Comparison of ENCODE assay signal across 8 cellular contexts in the genomic region with DNA sequence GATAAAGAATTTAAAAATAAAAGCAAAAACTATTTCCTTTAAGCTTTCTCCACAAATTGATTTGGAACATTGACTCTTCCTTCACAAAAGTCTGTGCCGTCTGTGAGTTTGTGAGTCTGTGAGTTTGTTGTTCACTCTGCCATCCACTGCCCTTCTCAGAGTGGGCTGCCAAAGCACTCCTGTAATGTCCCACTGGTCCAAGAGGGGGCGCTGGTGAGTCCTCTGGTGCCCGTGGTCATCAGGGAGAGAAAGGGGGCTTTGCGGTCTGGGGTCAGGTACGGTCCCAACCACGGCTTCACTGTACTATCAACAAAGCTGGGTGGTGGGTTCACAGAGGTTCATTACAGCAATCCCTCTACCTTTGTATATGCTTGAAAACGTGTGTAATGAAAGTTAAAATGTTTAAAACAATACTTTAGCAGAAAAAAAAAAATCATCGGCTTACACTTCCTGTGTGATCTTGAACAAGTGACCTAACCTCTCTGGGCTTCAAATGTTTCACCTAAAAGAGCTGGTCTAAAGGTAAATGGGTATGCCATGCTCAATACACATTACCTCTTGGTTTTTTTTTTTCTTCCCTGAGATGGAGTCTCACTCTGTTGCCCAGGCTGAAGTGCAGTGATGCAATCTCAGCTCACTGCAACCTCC. TPM values are rescaled to one million over a fixed set of nuclear protein-coding genes. Genes with fewer than 3 reads are reported as not detected.
DNase-seq lines count a peak whose midpoint lies in the region; ATAC-seq, FAIRE-seq and TF ChIP-seq lines count a peak whose summit lies in the region.

No MANE protein-coding gene starts in this region.

- TF ChIP-seq CTCF in OCI-LY1 (IDR thresholded peaks at IDR 0.05; ENCODE audit: low read length) (peak; percentile 87), adrenal gland (IDR thresholded peaks at IDR 0.05) (peak; percentile 26 to 52 (median 45)), lower lobe of right lung (IDR thresholded peaks at IDR 0.05) (peak; percentile 52)

- no peaks in the 10 kb centered on the region for H3F3A ChIP-seq in OCI-LY1 (ENCODE audit: insufficient read depth, low read length)

- H3K36me3 ChIP-seq in OCI-LY1 (ENCODE audit: insufficient read depth, low read length) (no peaks in the 10 kb centered on the region), adrenal gland (replicated peaks in 1 of 2) (peaks cover 0 to 4% of the 10 kb centered on the region in 2 donors), lower lobe of right lung (peaks cover 22% of the 10 kb centered on the region)

- TF ChIP-seq POLR2A in adrenal gland (IDR thresholded peaks at IDR 0.05): no peak

- H3K4me1 ChIP-seq in OCI-LY1 (ENCODE audit: insufficient read depth, low read length, severe bottlenecking) (peaks cover 34% of the 10 kb centered on the region), adrenal gland (replicated peaks in 1 of 2) (peaks cover 6 to 10% of the 10 kb centered on the region in 2 donors), lower lobe of right lung (peaks cover 5% of the 10 kb centered on the region)

- intact Hi-C loops in adrenal gland (cut with DNase I) (loop anchor here (10.0 kb wide), 3 partner anchors 211 to 611 kb away; no protein-coding TSS in a partner anchor), lower lobe of right lung (cut with DNase I) (loop anchor here (10.0 kb wide), 1 partner anchor 221 kb away; no protein-coding TSS in a partner anchor)

- H3K9me3 ChIP-seq in OCI-LY1 (ENCODE audit: low read length) (no peaks in the 10 kb centered on the region), adrenal gland (replicated peaks in 1 of 3) (no peaks in the 10 kb centered on the region), lower lobe of right lung (no peaks in the 10 kb centered on the region)

- no peak overlapping the region for H3K9ac ChIP-seq in OCI-LY1 (ENCODE audit: low read length)

- no peak overlapping the region for H2AFZ ChIP-seq in OCI-LY1 (ENCODE audit: low read length)

- H3K4me3 ChIP-seq in OCI-LY1 (ENCODE audit: low read depth, low read length, poor library complexity, severe bottlenecking) (no peak overlapping the region), adrenal gland (no peak overlapping the region), lower lobe of right lung (no peak overlapping the region)

- no peaks in the 10 kb centered on the region for H4K20me1 ChIP-seq in OCI-LY1 (ENCODE audit: insufficient read depth, low read length)

- H3K79me2 ChIP-seq in OCI-LY1 (ENCODE audit: insufficient read depth, low read length): no peaks in the 10 kb centered on the region

- peak in 1 of 2 donors; percentile 48 for ATAC-seq in lower lobe of right lung
- ATAC-seq in GM21717 (IDR thresholded peaks at IDR 0.05; ENCODE audit: unreplicated experiment): no peak

- H3K27ac ChIP-seq in OCI-LY1 (ENCODE audit: low read depth, low read length, poor library complexity, severe bottlenecking) (no peak overlapping the region), adrenal gland (peak overlapping the region in 1 of 5 donors; percentile 46), lower lobe of right lung (no peak overlapping the region)

- H3K4me2 ChIP-seq in OCI-LY1 (ENCODE audit: low read length): no peak overlapping the region

- peak; percentile 16 for DNase-seq in GDM1 (lab: John Stamatoyannopoulos, UW)
- DNase-seq in adrenal gland: peak in 2 of 7 donors; percentile 39 to 68
- no peak for DNase-seq in lower lobe of right lung
- peak; percentile 84 for DNase-seq in urothelium cell line (ENCODE audit: low spot score)
- no peak for DNase-seq in NCI-H187 treated with DMSO at 0.1 percent for 48 hours (lab: John Stamatoyannopoulos, UW)
- no peak for DNase-seq in KG1 (lab: John Stamatoyannopoulos, UW)

- WGBS in adrenal gland, 4 donors: 54 to 64% (median 58%) methylated on average over 8 of the region's 8 CpGs

- H3K9me2 ChIP-seq in OCI-LY1 (ENCODE audit: low read depth, low read length): no peaks in the 10 kb centered on the region

- no peak for FAIRE-seq in urothelium cell line (lab: Jason Lieb, UNC)

- H3K27me3 ChIP-seq in OCI-LY1 (ENCODE audit: insufficient read depth, low read length) (no peaks in the 10 kb centered on the region), adrenal gland (no peaks in the 10 kb centered on the region), lower lobe of right lung (ENCODE audit: low read depth) (peaks cover 8% of the 10 kb centered on the region)

RNA-seq across cellular contexts. Expression of a gene that starts 5.6 kb away (rescaled TPM):
- not detected for total RNA-seq in adrenal gland
- polyA plus RNA-seq in adrenal gland: not detected
- not detected for total RNA-seq in lower lobe of right lung

Comparison
In these comparisons a context has a peak if more than half of its experiments do, and no peak if none do; other contexts are left out.
1. DNase-seq: peak in GDM1 (single experiment) and urothelium cell line (single experiment); none in lower lobe of right lung (single experiment), NCI-H187 treated with DMSO at 0.1 percent for 48 hours (single experiment) and KG1 (single experiment).
2. Peak in every context shown above with its lines, with median percentiles within 50 percentile points of each other: CTCF ChIP-seq.